Comparison of ENCODE assay signal across 8 cellular contexts in the genomic region with DNA sequence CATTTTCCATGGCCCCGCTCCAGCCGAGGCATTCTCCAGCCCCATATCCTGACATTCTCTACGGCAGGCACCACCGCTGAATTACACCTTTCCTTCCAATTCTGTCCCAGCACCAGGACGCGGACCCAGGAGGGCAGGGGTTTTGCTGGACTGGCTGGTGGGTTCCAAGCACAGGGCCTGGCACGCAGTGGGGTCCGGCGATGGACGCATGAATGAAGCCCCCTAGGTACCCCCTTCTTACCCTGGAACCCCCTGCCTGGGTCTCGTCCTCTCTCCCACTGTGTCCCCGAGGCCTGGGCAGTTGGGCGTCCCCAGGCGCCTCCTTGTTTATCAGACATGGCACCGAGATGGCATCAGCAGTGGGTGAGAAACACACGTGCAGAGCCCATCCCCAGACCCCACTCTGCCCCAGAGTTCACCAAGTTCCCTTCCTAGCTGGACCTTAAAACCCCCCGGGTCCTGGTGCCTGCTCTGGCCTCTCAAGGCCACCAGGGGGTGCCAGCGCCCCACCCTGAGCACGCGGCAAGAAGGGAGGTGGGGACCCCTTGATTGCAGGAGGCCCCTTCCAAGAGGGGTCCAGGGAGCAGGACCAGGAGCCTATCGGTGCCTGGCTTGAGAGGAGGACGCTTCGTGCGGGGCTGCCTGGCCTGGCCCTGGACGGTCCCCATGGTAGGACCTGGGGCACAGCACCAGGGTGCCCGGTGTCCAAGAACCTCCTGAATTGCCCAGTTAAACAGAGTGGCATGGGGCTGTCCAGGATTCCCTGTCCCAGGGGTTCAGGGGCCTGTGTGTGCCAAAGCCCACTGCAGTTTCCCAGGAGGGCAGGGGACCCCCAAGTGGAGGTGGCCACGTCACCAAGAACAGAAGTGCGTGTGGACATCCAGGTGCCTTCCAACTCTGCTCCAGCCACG. TPM values are rescaled to one million over a fixed set of nuclear protein-coding genes. Genes with fewer than 3 reads are reported as not detected.
A peak's percentile ranks its signal among the peaks of the same experiment; 100 is the strongest.
DNase-seq lines count a peak whose midpoint lies in the region; ATAC-seq and TF ChIP-seq lines count a peak whose summit lies in the region.

No MANE protein-coding gene starts in this region.

- H3K27me3 ChIP-seq in CD4-positive, alpha-beta T cell (ENCODE audit: control insufficient read depth, insufficient read depth, low read length) = no peaks in the 10 kb centered on the region
- H3K27me3 ChIP-seq in H9 (ENCODE audit: insufficient read depth, low read length) (no peaks in the 10 kb centered on the region), neuronal stem cell (ENCODE audit: control insufficient read depth in 3 of 3, insufficient read depth in 3 of 3, low read depth in 1 of 3, low read length in 3 of 3) (no peaks in the 10 kb centered on the region)

- H2BK12ac ChIP-seq in H9 (ENCODE audit: insufficient read length, low read depth, low read length) (no peak overlapping the region), neuronal stem cell (ENCODE audit: low read length) (no peak overlapping the region)

- no peak overlapping the region for H3K9ac ChIP-seq in H9 (ENCODE audit: extremely low read depth, insufficient read length, low read length)
- no peak overlapping the region for H3K9ac ChIP-seq in neuronal stem cell (ENCODE audit: low read depth, low read length, poor library complexity)

- H3K23me2 ChIP-seq in H9 (ENCODE audit: insufficient read length, low read depth, low read length, poor library complexity, severe bottlenecking) = no peaks in the 10 kb centered on the region

- intact Hi-C loops in CD4-positive, alpha-beta T cell (cut with DNase I, micrococcal nuclease) = loop anchor here (1.0 kb wide), 3 partner anchors 50 to 159 kb away; no protein-coding TSS in a partner anchor

- no peak overlapping the region for H3K4ac ChIP-seq in H9 (ENCODE audit: low read depth, low read length)
- no peak overlapping the region for H3K4ac ChIP-seq in neuronal stem cell (ENCODE audit: low read length)

- H2AK5ac ChIP-seq in H9 (ENCODE audit: insufficient read length, low read length) (no peak overlapping the region), neuronal stem cell (ENCODE audit: low read depth, low read length) (peak overlapping the region; percentile 70)

- no peak overlapping the region for H3K18ac ChIP-seq in H9 (ENCODE audit: insufficient read length, low read depth, low read length)
- peak overlapping the region; percentile 85 for H3K18ac ChIP-seq in neuronal stem cell (ENCODE audit: low read length)

- H4K91ac ChIP-seq in H9 (ENCODE audit: insufficient read length, low read depth, low read length) (no peak overlapping the region), neuronal stem cell (ENCODE audit: low read depth, low read length, poor library complexity) (no peak overlapping the region)

- H3K79me1 ChIP-seq in H9 (ENCODE audit: insufficient read depth, low read depth, low read length, poor library complexity, severe bottlenecking) (no peaks in the 10 kb centered on the region), neuronal stem cell (ENCODE audit: low read depth, low read length) (peaks cover 14% of the 10 kb centered on the region)

- POLR2A ChIA-PET in CD4-positive, alpha-beta T cell (lab: Charles Lee) = no interaction called here
- POLR2A ChIA-PET in WTC11 (lab: Charles Lee) = no interaction called here

- H3K27me3 Mint-ChIP-seq in CD4-positive, alpha-beta T cell = no peaks in the 10 kb centered on the region
- H3K27me3 Mint-ChIP-seq in H9 (ENCODE audit: low read depth) = peaks cover under 1% of the 10 kb centered on the region; the same call in 1 of the 2 replicates
- no peaks in the 10 kb centered on the region for H3K27me3 Mint-ChIP-seq in WTC11 (ENCODE audit: low read depth)
- H3K27me3 Mint-ChIP-seq in endothelial cell (ENCODE audit: unreplicated experiment) = peaks cover 13% of the 10 kb centered on the region

- H3K9me3 Mint-ChIP-seq in CD4-positive, alpha-beta T cell = no peaks in the 10 kb centered on the region
- H3K9me3 Mint-ChIP-seq in H9 (no peaks in the 10 kb centered on the region), WTC11 (no peaks in the 10 kb centered on the region), endothelial cell (ENCODE audit: unreplicated experiment) (peaks cover 6% of the 10 kb centered on the region)

- no peaks in the 10 kb centered on the region for H3K79me2 ChIP-seq in H9 (ENCODE audit: insufficient read depth, low read length)

- CTCF ChIA-PET in CD4-positive, alpha-beta T cell (lab: Charles Lee) = interaction anchor here (0.6 to 3.2 kb wide), 4 partner anchors 9 to 524 kb away, joined by 3 to 16 read pairs (median 8); no protein-coding TSS in a partner anchor
- CTCF ChIA-PET in WTC11 (lab: Charles Lee) = interaction anchor here (0.6 to 3.3 kb wide), 35 partner anchors 8 to 162 kb away, joined by 3 to 86 read pairs (median 5); a partner anchor contains a TSS

- H2BK20ac ChIP-seq in H9 (ENCODE audit: low read depth, low read length, poor library complexity, severe bottlenecking) = no peak overlapping the region

- TF ChIP-seq CTCF in CD4-positive, alpha-beta T cell (IDR thresholded peaks at IDR 0.05) = peak; percentile 77
- TF ChIP-seq CTCF in H9 (conservative IDR thresholded peaks at IDR 0.05) = peak; percentile 97
- TF ChIP-seq CTCF in WTC11 (IDR thresholded peaks at IDR 0.05) = peak; percentile 89
- TF ChIP-seq CTCF in endothelial cell (IDR thresholded peaks at IDR 0.05; ENCODE audit: unreplicated experiment) = peak; percentile 86

- H2BK15ac ChIP-seq in H9 (ENCODE audit: low read depth, low read length) = no peak overlapping the region
- H2BK15ac ChIP-seq in neuronal stem cell (ENCODE audit: low read length) = no peak overlapping the region

- no peak overlapping the region for H3T11ph ChIP-seq in H9 (ENCODE audit: low read length)

- H2AFZ ChIP-seq in H9 (ENCODE audit: low read length) = no peak overlapping the region
- no peak overlapping the region for H2AFZ ChIP-seq in neuronal stem cell (ENCODE audit: low read length)

- no CpG with 5 or more reads among the region's 29 CpGs for WGBS in H9 (ENCODE audit: extremely low coverage, insufficient read length, low lambda C conversion rate)
- no CpG with 5 or more reads among the region's 29 CpGs for WGBS in neuronal stem cell (ENCODE audit: extremely low coverage in 2 of 2, insufficient read length in 2 of 2, insufficient replicate concordance in 1 of 2), 2 donors

- H4K5ac ChIP-seq in H9 (ENCODE audit: insufficient read length, low read depth, low read length) = no peak overlapping the region

- no peak overlapping the region for H3K4me3 Mint-ChIP-seq in CD4-positive, alpha-beta T cell
- no peak overlapping the region for H3K4me3 Mint-ChIP-seq in H9
- H3K4me3 Mint-ChIP-seq in WTC11 = no peak overlapping the region
- H3K4me3 Mint-ChIP-seq in endothelial cell (ENCODE audit: unreplicated experiment) = no peak overlapping the region

- H3K36me3 Mint-ChIP-seq in CD4-positive, alpha-beta T cell (ENCODE audit: low read depth) = no peaks in the 10 kb centered on the region
- no peaks in the 10 kb centered on the region for H3K36me3 Mint-ChIP-seq in H9 (ENCODE audit: insufficient read depth in 1 of 3, low read depth in 3 of 3)
- H3K36me3 Mint-ChIP-seq in WTC11 = no peaks in the 10 kb centered on the region
- H3K36me3 Mint-ChIP-seq in endothelial cell (ENCODE audit: low read depth, unreplicated experiment) = peaks cover 9% of the 10 kb centered on the region

- no peaks in the 10 kb centered on the region for H3K9me3 ChIP-seq in CD4-positive, alpha-beta T cell (ENCODE audit: control insufficient read depth, low read length)
- H3K9me3 ChIP-seq in H9 (ENCODE audit: control insufficient read depth, low read depth, low read length) (no peaks in the 10 kb centered on the region), neuronal stem cell (replicated peaks in 1 of 2; ENCODE audit: control insufficient read depth in 2 of 2, insufficient read depth in 1 of 2, low read depth in 1 of 2, low read length in 2 of 2) (no peaks in the 10 kb centered on the region)

- H3K14ac ChIP-seq in H9 (ENCODE audit: insufficient read depth, low read length) (no peak overlapping the region; the same call in 1 of the 2 replicates), neuronal stem cell (ENCODE audit: low read length) (no peak overlapping the region)

- H3K4me1 ChIP-seq in H9 (ENCODE audit: insufficient read depth, low read length) (no peaks in the 10 kb centered on the region), neuronal stem cell (ENCODE audit: control insufficient read depth in 2 of 2, insufficient read depth in 1 of 2, low read depth in 1 of 2, low read length in 2 of 2) (peaks cover 2 to 4% of the 10 kb centered on the region in 2 donors)

- H4K8ac ChIP-seq in H9 (replicated peaks; ENCODE audit: insufficient read length, low read depth, low read length) (no peak overlapping the region), neuronal stem cell (ENCODE audit: low read depth, low read length) (peak overlapping the region; percentile 43)

- ATAC-seq in CD4-positive, alpha-beta T cell (ENCODE audit: poor library complexity) = peak; percentile 72
- ATAC-seq in WTC11 (peak; percentile 87), GM19351 (IDR thresholded peaks at IDR 0.05; ENCODE audit: unreplicated experiment) (no peak), HG03108 (IDR thresholded peaks at IDR 0.05; ENCODE audit: unreplicated experiment) (no peak)

- H3K23ac ChIP-seq in H9 (ENCODE audit: insufficient read length, low read depth, low read length) (no peak overlapping the region), neuronal stem cell (ENCODE audit: low read depth, low read length, poor library complexity) (peak overlapping the region; percentile 60)

- H3K56ac ChIP-seq in H9 (ENCODE audit: insufficient read length, low read depth, low read length) = no peak overlapping the region

- H2BK120ac ChIP-seq in H9 (ENCODE audit: low read depth, low read length, poor library complexity, severe bottlenecking) (no peak overlapping the region), neuronal stem cell (ENCODE audit: low read depth, low read length) (no peak overlapping the region)

- H4K20me1 ChIP-seq in H9 (ENCODE audit: control insufficient read depth, insufficient read depth, insufficient read length) = no peaks in the 10 kb centered on the region

- H3K36me3 ChIP-seq in neuronal stem cell (replicated peaks in 1 of 2; ENCODE audit: control insufficient read depth in 2 of 2, insufficient read depth in 2 of 2, low read length in 2 of 2) = no peaks in the 10 kb centered on the region

- DNase-seq in CD4-positive, alpha-beta T cell = peak in 8 of 10 experiments; percentile 10 to 49 (median 29)
- DNase-seq in H9 (peak; percentile 69), WTC11 (ENCODE audit: low spot score) (peak; percentile 71), endothelial cell (ENCODE audit: low spot score) (peak; percentile 52), neuronal stem cell (ENCODE audit: low spot score) (peak; percentile 57), inferior parietal cortex (ENCODE audit: extremely low spot score) (no peak)

- H2BK5ac ChIP-seq in H9 (ENCODE audit: insufficient read length, low read length) (no peak overlapping the region), neuronal stem cell (ENCODE audit: low read length) (no peak overlapping the region)

- no peak overlapping the region for H3K27ac ChIP-seq in CD4-positive, alpha-beta T cell (ENCODE audit: low read depth, low read length)
- H3K27ac ChIP-seq in H9 (ENCODE audit: insufficient read length, low read depth, low read length) = no peak overlapping the region
- H3K27ac ChIP-seq in neuronal stem cell (replicated peaks; ENCODE audit: low read length) = no peak overlapping the region

- no peak overlapping the region for H3K4me2 ChIP-seq in H9 (ENCODE audit: insufficient read depth, insufficient read length, low read length)
- no peak overlapping the region for H3K4me2 ChIP-seq in neuronal stem cell (ENCODE audit: insufficient read depth, low read length, poor library complexity, severe bottlenecking)

- H3K27ac Mint-ChIP-seq in CD4-positive, alpha-beta T cell = no peak overlapping the region
- peak overlapping the region in 1 of 3 experiments; percentile 87; a peak in 3 of 7 replicates for H3K27ac Mint-ChIP-seq in H9
- H3K27ac Mint-ChIP-seq in WTC11 = no peak overlapping the region
- no peak overlapping the region for H3K27ac Mint-ChIP-seq in endothelial cell (ENCODE audit: unreplicated experiment)

- H3K4me1 Mint-ChIP-seq in CD4-positive, alpha-beta T cell (ENCODE audit: low read depth) = no peaks in the 10 kb centered on the region
- H3K4me1 Mint-ChIP-seq in H9 = no peaks in the 10 kb centered on the region
- H3K4me1 Mint-ChIP-seq in WTC11 = no peaks in the 10 kb centered on the region
- H3K4me1 Mint-ChIP-seq in endothelial cell (ENCODE audit: unreplicated experiment) = peaks cover 7% of the 10 kb centered on the region

- no peak overlapping the region for H3K4me3 ChIP-seq in neuronal stem cell (ENCODE audit: low read length in 2 of 2)

RNA-seq across cellular contexts. Expression of a gene that starts 46.1 kb away (rescaled TPM):
- 10 to 100 TPM; 57.5 to 62.2 TPM for total RNA-seq in CD4-positive, alpha-beta T cell
- 19.9 and 21.3 TPM in 2 replicates for total RNA-seq in H9 (2021)
- 24.9 to 32.4 TPM (median 27.2 TPM) in 3 replicates for total RNA-seq in WTC11 (2021)
- total RNA-seq in endothelial cell (ENCODE audit: unreplicated experiment) = 198 TPM
- 10.3 TPM for polyA plus RNA-seq in neuronal stem cell (2013, experiment 1 of 2)
- polyA plus RNA-seq in neuronal stem cell (2013, experiment 2 of 2) = 10.0 TPM

RNA-seq across cellular contexts. Expression of a gene that starts 59.6 kb away (rescaled TPM):
- total RNA-seq in CD4-positive, alpha-beta T cell = 10 to 100 TPM; 46.5 to 48.3 TPM
- 24.0 and 24.7 TPM in 2 replicates for total RNA-seq in H9 (2021)
- total RNA-seq in WTC11 (2021) = 20.9 to 22.3 TPM (median 20.9 TPM) in 3 replicates
- 35.2 TPM for total RNA-seq in endothelial cell (ENCODE audit: unreplicated experiment)
- polyA plus RNA-seq in neuronal stem cell (2013, experiment 1 of 2) = 13.4 TPM
- polyA plus RNA-seq in neuronal stem cell (2013, experiment 2 of 2) = 13.2 TPM

Comparison
In these comparisons a context has a peak if more than half of its experiments do, and no peak if none do; other contexts are left out.
1. ATAC-seq: peak in CD4-positive, alpha-beta T cell (single experiment) and WTC11 (single experiment); none in GM19351 (single experiment) and HG03108 (single experiment).
2. Peak in every context shown above with its lines, with median percentiles within 50 percentile points of each other: CTCF ChIP-seq.